ENCODE assay signal across 1 cellular context in genomic region chr17:78360371-78361226, GRCh38.
TF ChIP-seq lines count a peak whose summit lies in the region.

No MANE protein-coding gene starts in this region.

TF ChIP-seq in HepG2, 621 proteins besides CTCF, POLR2A, EP300 and RAD21 (continued from another document):
- TF ChIP-seq, protein P1, sequence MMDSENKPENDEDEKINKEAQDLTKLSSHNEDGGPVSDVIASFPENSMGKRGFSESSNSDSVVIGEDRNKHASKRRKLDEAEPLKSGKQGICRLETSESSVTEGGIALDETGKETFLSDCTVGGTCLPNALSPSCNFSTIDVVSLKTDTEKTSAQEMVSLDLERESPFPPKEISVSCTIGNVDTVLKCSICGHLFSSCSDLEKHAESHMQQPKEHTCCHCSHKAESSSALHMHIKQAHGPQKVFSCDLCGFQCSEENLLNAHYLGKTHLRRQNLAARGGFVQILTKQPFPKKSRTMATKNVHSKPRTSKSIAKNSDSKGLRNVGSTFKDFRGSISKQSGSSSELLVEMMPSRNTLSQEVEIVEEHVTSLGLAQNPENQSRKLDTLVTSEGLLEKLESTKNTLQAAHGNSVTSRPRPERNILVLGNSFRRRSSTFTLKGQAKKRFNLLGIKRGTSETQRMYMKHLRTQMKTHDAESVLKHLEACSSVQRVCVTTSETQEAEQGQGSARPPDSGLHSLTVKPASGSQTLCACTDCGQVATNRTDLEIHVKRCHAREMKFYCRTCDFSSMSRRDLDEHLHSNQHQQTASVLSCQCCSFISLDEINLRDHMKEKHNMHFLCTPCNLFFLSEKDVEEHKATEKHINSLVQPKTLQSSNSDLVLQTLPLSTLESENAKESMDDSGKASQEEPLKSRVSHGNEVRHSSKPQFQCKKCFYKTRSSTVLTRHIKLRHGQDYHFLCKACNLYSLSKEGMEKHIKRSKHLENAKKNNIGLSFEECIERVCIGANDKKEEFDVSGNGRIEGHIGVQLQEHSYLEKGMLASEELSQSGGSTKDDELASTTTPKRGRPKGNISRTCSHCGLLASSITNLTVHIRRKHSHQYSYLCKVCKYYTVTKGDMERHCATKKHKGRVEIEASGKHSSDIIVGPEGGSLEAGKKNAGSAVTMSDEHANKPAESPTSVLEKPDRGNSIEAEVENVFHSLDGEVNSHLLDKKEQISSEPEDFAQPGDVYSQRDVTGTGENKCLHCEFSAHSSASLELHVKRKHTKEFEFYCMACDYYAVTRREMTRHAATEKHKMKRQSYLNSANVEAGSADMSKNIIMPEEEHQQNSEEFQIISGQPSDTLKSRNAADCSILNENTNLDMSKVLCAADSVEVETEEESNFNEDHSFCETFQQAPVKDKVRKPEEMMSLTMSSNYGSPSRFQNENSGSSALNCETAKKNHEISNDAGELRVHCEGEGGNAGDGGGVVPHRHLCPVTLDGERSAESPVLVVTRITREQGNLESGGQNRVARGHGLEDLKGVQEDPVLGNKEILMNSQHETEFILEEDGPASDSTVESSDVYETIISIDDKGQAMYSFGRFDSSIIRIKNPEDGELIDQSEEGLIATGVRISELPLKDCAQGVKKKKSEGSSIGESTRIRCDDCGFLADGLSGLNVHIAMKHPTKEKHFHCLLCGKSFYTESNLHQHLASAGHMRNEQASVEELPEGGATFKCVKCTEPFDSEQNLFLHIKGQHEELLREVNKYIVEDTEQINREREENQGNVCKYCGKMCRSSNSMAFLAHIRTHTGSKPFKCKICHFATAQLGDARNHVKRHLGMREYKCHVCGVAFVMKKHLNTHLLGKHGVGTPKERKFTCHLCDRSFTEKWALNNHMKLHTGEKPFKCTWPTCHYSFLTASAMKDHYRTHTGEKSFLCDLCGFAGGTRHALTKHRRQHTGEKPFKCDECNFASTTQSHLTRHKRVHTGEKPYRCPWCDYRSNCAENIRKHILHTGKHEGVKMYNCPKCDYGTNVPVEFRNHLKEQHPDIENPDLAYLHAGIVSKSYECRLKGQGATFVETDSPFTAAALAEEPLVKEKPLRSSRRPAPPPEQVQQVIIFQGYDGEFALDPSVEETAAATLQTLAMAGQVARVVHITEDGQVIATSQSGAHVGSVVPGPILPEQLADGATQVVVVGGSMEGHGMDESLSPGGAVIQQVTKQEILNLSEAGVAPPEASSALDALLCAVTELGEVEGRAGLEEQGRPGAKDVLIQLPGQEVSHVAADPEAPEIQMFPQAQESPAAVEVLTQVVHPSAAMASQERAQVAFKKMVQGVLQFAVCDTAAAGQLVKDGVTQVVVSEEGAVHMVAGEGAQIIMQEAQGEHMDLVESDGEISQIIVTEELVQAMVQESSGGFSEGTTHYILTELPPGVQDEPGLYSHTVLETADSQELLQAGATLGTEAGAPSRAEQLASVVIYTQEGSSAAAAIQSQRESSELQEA (CRISPR knock-in tag; IDR thresholded peaks at IDR 0.05; ENCODE audit: not compliant biosample characterization): no peak
- TF ChIP-seq, protein P2, sequence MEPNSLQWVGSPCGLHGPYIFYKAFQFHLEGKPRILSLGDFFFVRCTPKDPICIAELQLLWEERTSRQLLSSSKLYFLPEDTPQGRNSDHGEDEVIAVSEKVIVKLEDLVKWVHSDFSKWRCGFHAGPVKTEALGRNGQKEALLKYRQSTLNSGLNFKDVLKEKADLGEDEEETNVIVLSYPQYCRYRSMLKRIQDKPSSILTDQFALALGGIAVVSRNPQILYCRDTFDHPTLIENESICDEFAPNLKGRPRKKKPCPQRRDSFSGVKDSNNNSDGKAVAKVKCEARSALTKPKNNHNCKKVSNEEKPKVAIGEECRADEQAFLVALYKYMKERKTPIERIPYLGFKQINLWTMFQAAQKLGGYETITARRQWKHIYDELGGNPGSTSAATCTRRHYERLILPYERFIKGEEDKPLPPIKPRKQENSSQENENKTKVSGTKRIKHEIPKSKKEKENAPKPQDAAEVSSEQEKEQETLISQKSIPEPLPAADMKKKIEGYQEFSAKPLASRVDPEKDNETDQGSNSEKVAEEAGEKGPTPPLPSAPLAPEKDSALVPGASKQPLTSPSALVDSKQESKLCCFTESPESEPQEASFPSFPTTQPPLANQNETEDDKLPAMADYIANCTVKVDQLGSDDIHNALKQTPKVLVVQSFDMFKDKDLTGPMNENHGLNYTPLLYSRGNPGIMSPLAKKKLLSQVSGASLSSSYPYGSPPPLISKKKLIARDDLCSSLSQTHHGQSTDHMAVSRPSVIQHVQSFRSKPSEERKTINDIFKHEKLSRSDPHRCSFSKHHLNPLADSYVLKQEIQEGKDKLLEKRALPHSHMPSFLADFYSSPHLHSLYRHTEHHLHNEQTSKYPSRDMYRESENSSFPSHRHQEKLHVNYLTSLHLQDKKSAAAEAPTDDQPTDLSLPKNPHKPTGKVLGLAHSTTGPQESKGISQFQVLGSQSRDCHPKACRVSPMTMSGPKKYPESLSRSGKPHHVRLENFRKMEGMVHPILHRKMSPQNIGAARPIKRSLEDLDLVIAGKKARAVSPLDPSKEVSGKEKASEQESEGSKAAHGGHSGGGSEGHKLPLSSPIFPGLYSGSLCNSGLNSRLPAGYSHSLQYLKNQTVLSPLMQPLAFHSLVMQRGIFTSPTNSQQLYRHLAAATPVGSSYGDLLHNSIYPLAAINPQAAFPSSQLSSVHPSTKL (CRISPR knock-in tag; IDR thresholded peaks at IDR 0.05): peak; percentile 65
- TF ChIP-seq ZNF614 (CRISPR knock-in tag; IDR thresholded peaks at IDR 0.05; ENCODE audit: borderline replicate concordance) (peak; percentile 67; the same call in 1 of the 2 replicates), JDP2 (CRISPR knock-in tag; IDR thresholded peaks at IDR 0.05; ENCODE audit: borderline replicate concordance) (no peak), NFE2L1 (CRISPR knock-in tag; IDR thresholded peaks at IDR 0.05; ENCODE audit: borderline replicate concordance) (no peak)
TF ChIP-seq in HepG2: peak in this region for 209.
